In the genomic region with DNA sequence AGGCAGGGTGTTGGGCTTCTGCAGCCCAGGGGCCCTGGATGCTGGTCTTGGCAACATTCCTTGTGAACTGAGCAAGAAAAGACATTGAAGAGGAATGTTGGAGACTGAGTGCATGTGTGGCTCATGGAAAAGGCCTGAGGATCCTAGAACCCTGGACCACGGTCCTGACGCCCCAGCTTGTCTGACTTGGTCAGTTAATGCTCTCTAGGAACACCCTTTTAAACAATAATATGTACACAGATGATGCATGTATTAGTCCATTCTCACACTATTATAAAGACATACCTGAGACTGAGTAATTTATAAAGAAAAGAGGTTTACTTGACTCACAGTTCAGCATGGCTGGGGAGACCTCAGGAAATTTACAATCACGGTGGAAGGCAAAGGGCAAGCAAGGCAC, we compare ENCODE assay signal across 36 cellular contexts. TPM values are rescaled to one million over a fixed set of nuclear protein-coding genes. Genes with fewer than 3 reads are reported as not detected.
"Had no signal": no experiment of that assay in that cellular context is flagged by ENCODE, and none has a peak within 500 bp of the region (broad histone marks: within the 10 kb centered on the region; RNA-seq: fewer than 3 reads in every experiment).

No MANE protein-coding gene starts in this region.

- H3K27me3 Mint-ChIP-seq: activated CD4-positive, alpha-beta T cell treated with anti-CD3 and anti-CD28 coated beads, Interleukin-2, amount 10 ng/mL, durations not matched to agents 7 days and 5 days; activated CD8-positive, alpha-beta T cell treated with anti-CD3 and anti-CD28 coated beads for 36 hours; activated naive CD4-positive, alpha-beta T cell treated with anti-CD3 and anti-CD28 coated beads, Interleukin-2, amount 50 U/mL, for 24 hours had no signal

- H3K27me3 ChIP-seq: adrenal gland, body of pancreas, cardiac muscle cell, colonic mucosa, esophagus muscularis mucosa, gastroesophageal sphincter, heart right ventricle, hepatocyte had no signal

- H3K79me2 ChIP-seq: hepatocyte had no signal

- H3K4me3 ChIP-seq: adrenal gland, body of pancreas, cardiac muscle cell, colonic mucosa, esophagus muscularis mucosa, gastroesophageal sphincter, heart right ventricle, hepatocyte had no signal

- H3K36me3 Mint-ChIP-seq: activated naive CD4-positive, alpha-beta T cell treated with anti-CD3 and anti-CD28 coated beads, Interleukin-2, amount 50 U/mL, for 24 hours; activated naive CD8-positive, alpha-beta T cell treated with anti-CD3 and anti-CD28 coated beads for 36 hours had no signal

- DNase-seq: activated CD4-positive, alpha-beta T cell treated with anti-CD3 and anti-CD28 coated beads for 1 hour; activated CD4-positive, alpha-beta T cell treated with anti-CD3 and anti-CD28 coated beads for 4 hours; activated CD4-positive, alpha-beta T cell treated with anti-CD3 and anti-CD28 coated beads, Interleukin-2, amount 10 ng/mL, durations not matched to agents 7 days and 5 days; activated CD4-positive, alpha-beta T cell treated with anti-CD3 and anti-CD28 coated beads, Interleukin-2, amount 50 U/mL, for 4 hours; activated CD8-positive, alpha-beta memory T cell treated with anti-CD3 and anti-CD28 coated beads for 24 hours; activated CD8-positive, alpha-beta T cell treated with anti-CD3 and anti-CD28 coated beads for 36 hours; activated effector memory CD4-positive, alpha-beta T cell treated with anti-CD3 and anti-CD28 coated beads, Interleukin-2, amount 50 U/mL, for 16 hours; activated naive CD4-positive, alpha-beta T cell treated with anti-CD3 and anti-CD28 coated beads for 36 hours; activated naive CD8-positive, alpha-beta T cell treated with anti-CD3 and anti-CD28 coated beads for 36 hours; activated naive CD8-positive, alpha-beta T cell treated with anti-CD3 and anti-CD28 coated beads, Interleukin-2, amount 50 U/mL, for 24 hours; activated T-cell treated with anti-CD3 and anti-CD28 coated beads, Interleukin-2, amount 50 U/mL, for 48 hours; adrenal gland; amygdala; aorta; body of pancreas; central memory CD4-positive, alpha-beta T cell; cerebellar nuclear complex; colonic mucosa; effector CD8-positive, alpha-beta T cell; erythroblast; foreskin melanocyte; heart right ventricle; T-helper 2 cell had no signal

- H3K4me3 Mint-ChIP-seq: activated CD4-positive, alpha-beta T cell treated with anti-CD3 and anti-CD28 coated beads, Interleukin-2, amount 10 ng/mL, durations not matched to agents 7 days and 5 days; activated CD8-positive, alpha-beta T cell treated with anti-CD3 and anti-CD28 coated beads for 36 hours; activated naive CD4-positive, alpha-beta T cell treated with anti-CD3 and anti-CD28 coated beads for 36 hours; activated naive CD4-positive, alpha-beta T cell treated with anti-CD3 and anti-CD28 coated beads, Interleukin-2, amount 50 U/mL, for 24 hours; activated naive CD8-positive, alpha-beta T cell treated with anti-CD3 and anti-CD28 coated beads for 36 hours; activated naive CD8-positive, alpha-beta T cell treated with anti-CD3 and anti-CD28 coated beads, Interleukin-2, amount 50 U/mL, for 24 hours; activated T-helper 1 cell treated with anti-CD3 and anti-CD28 coated beads, Interleukin-12 subunit alpha, Interleukin-12 subunit beta, Interleukin-2, Interleukin-4 antibody, amounts not matched to agents 30 ng/mL and 10 ng/mL and 1 ng/mL, durations not matched to agents 14 hours and 24 hours and 36 hours; WTC11 had no signal

- H3K36me3 ChIP-seq: adrenal gland, cardiac muscle cell, colonic mucosa, esophagus muscularis mucosa, gastroesophageal sphincter, heart right ventricle had no signal

- H3K27ac ChIP-seq: adrenal gland, body of pancreas, cardiac muscle cell, colonic mucosa, esophagus muscularis mucosa, gastroesophageal sphincter, heart right ventricle, hepatocyte had no signal

- H3K27ac Mint-ChIP-seq: activated CD4-positive, alpha-beta T cell treated with anti-CD3 and anti-CD28 coated beads, Interleukin-2, amount 10 ng/mL, durations not matched to agents 7 days and 5 days; activated CD8-positive, alpha-beta T cell treated with anti-CD3 and anti-CD28 coated beads for 36 hours; activated naive CD4-positive, alpha-beta T cell treated with anti-CD3 and anti-CD28 coated beads for 36 hours; activated naive CD4-positive, alpha-beta T cell treated with anti-CD3 and anti-CD28 coated beads, Interleukin-2, amount 50 U/mL, for 24 hours; activated naive CD8-positive, alpha-beta T cell treated with anti-CD3 and anti-CD28 coated beads for 36 hours; activated naive CD8-positive, alpha-beta T cell treated with anti-CD3 and anti-CD28 coated beads, Interleukin-2, amount 50 U/mL, for 24 hours; activated T-helper 1 cell treated with anti-CD3 and anti-CD28 coated beads, Interleukin-12 subunit alpha, Interleukin-12 subunit beta, Interleukin-2, Interleukin-4 antibody, amounts not matched to agents 30 ng/mL and 10 ng/mL and 1 ng/mL, durations not matched to agents 14 hours and 24 hours and 36 hours; activated T-helper 2 cell treated with anti-CD3 and anti-CD28 coated beads, Interferon-gamma antibody, Interleukin-2, Interleukin-4, amounts not matched to agents 10 μg/mL and 5 μg/mL and 100 μg/mL, durations not matched to agents 14 hours and 24 hours and 36 hours; WTC11 had no signal

- FAIRE-seq: endometrium, endothelial cell of umbilical vein had no signal

- H3K4me1 ChIP-seq: body of pancreas, colonic mucosa, gastroesophageal sphincter had no signal

- H3K9me3 Mint-ChIP-seq: activated CD4-positive, alpha-beta T cell treated with anti-CD3 and anti-CD28 coated beads, Interleukin-2, amount 10 ng/mL, durations not matched to agents 7 days and 5 days; activated CD8-positive, alpha-beta T cell treated with anti-CD3 and anti-CD28 coated beads for 36 hours; activated naive CD4-positive, alpha-beta T cell treated with anti-CD3 and anti-CD28 coated beads for 36 hours; activated naive CD4-positive, alpha-beta T cell treated with anti-CD3 and anti-CD28 coated beads, Interleukin-2, amount 50 U/mL, for 24 hours; activated naive CD8-positive, alpha-beta T cell treated with anti-CD3 and anti-CD28 coated beads for 36 hours; activated naive CD8-positive, alpha-beta T cell treated with anti-CD3 and anti-CD28 coated beads, Interleukin-2, amount 50 U/mL, for 24 hours; activated T-helper 1 cell treated with anti-CD3 and anti-CD28 coated beads, Interleukin-12 subunit alpha, Interleukin-12 subunit beta, Interleukin-2, Interleukin-4 antibody, amounts not matched to agents 30 ng/mL and 10 ng/mL and 1 ng/mL, durations not matched to agents 14 hours and 24 hours and 36 hours; activated T-helper 2 cell treated with anti-CD3 and anti-CD28 coated beads, Interferon-gamma antibody, Interleukin-2, Interleukin-4, amounts not matched to agents 10 μg/mL and 5 μg/mL and 100 μg/mL, durations not matched to agents 14 hours and 24 hours and 36 hours had no signal

- H2AFZ ChIP-seq: hepatocyte had no signal

- H3K4me1 Mint-ChIP-seq: activated CD4-positive, alpha-beta T cell treated with anti-CD3 and anti-CD28 coated beads, Interleukin-2, amount 10 ng/mL, durations not matched to agents 7 days and 5 days; activated naive CD4-positive, alpha-beta T cell treated with anti-CD3 and anti-CD28 coated beads, Interleukin-2, amount 50 U/mL, for 24 hours; activated naive CD8-positive, alpha-beta T cell treated with anti-CD3 and anti-CD28 coated beads for 36 hours; activated naive CD8-positive, alpha-beta T cell treated with anti-CD3 and anti-CD28 coated beads, Interleukin-2, amount 50 U/mL, for 24 hours had no signal

- H3K9me3 ChIP-seq: adrenal gland, body of pancreas, colonic mucosa, esophagus muscularis mucosa, gastroesophageal sphincter had no signal

- H3K4me2 ChIP-seq: hepatocyte had no signal

RNA-seq across cellular contexts. Expression of a gene that starts 33.7 kb away (rescaled TPM):
- total RNA-seq: activated CD4-positive, alpha-beta T cell treated with anti-CD3 and anti-CD28 coated beads, Interleukin-2, amount 10 ng/mL, durations not matched to agents 7 days and 5 days; activated CD8-positive, alpha-beta T cell treated with anti-CD3 and anti-CD28 coated beads for 36 hours; activated naive CD4-positive, alpha-beta T cell treated with anti-CD3 and anti-CD28 coated beads for 36 hours; activated naive CD8-positive, alpha-beta T cell treated with anti-CD3 and anti-CD28 coated beads for 36 hours; activated T-helper 1 cell treated with anti-CD3 and anti-CD28 coated beads, Interleukin-12 subunit alpha, Interleukin-12 subunit beta, Interleukin-2, Interleukin-4 antibody, amounts not matched to agents 30 ng/mL and 10 ng/mL and 1 ng/mL, durations not matched to agents 14 hours and 24 hours and 36 hours; activated T-helper 2 cell treated with anti-CD3 and anti-CD28 coated beads, Interferon-gamma antibody, Interleukin-2, Interleukin-4, amounts not matched to agents 10 μg/mL and 5 μg/mL and 100 μg/mL, durations not matched to agents 14 hours and 24 hours and 36 hours; adrenal gland; aorta; body of pancreas; cardiac muscle cell; dermis microvascular lymphatic vessel endothelial cell; endothelial cell of umbilical vein; esophagus muscularis mucosa; glomerular endothelial cell; heart right ventricle; T-helper 1 cell treated with Interleukin-12 subunit alpha and Interleukin-12 subunit beta and Interleukin-4 antibody, amounts not matched to agents 30 ng/mL and 1 ng/mL, for 36 hours; WTC11 had no signal
- polyA plus RNA-seq: adrenal gland, cardiac muscle cell, endothelial cell of umbilical vein, heart right ventricle had no signal
